ENCODE assay signal across 10 cellular contexts in the genomic region with DNA sequence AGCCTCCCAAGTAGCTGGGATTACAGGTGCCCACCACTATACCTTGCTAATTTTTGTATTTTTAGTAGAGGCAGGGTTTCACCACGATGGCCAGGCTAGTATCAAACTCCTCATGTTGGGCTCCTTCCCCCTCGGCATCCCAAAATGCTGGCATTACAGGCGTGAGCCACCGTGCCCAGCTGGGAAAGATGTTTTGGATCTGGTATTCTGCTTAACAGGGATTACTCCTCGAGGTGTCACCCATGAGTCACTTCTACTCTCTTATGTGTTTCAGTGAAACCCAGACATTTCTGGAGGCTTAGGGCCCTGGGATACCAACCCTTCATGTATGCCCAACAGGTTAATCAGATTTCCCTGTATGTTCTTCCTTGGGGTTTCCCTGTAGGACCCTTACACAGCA. TPM values are rescaled to one million over a fixed set of nuclear protein-coding genes. Genes with fewer than 3 reads are reported as not detected.
A peak's percentile ranks its signal among the peaks of the same experiment; 100 is the strongest.
DNase-seq lines count a peak whose midpoint lies in the region; ATAC-seq, FAIRE-seq and TF ChIP-seq lines count a peak whose summit lies in the region.
"Had no signal": no experiment of that assay in that cellular context is flagged by ENCODE, and none has a peak within 500 bp of the region (broad histone marks: within the 10 kb centered on the region; RNA-seq: fewer than 3 reads in every experiment).

No MANE protein-coding gene starts in this region.

- no peak overlapping the region for H3K4me3 Mint-ChIP-seq in astrocyte (ENCODE audit: unreplicated experiment)

- ATAC-seq in HG02885 (IDR thresholded peaks at IDR 0.05; ENCODE audit: poor library complexity, unreplicated experiment) (peak; percentile 25), HG02970 (IDR thresholded peaks at IDR 0.05; ENCODE audit: low FRiP score, unreplicated experiment) (no peak)

- TF ChIP-seq POLR2A in GM12891 (IDR thresholded peaks at IDR 0.05; ENCODE audit: low read depth, low read length): no peak
- TF ChIP-seq POLR2A in prostate gland (IDR thresholded peaks at IDR 0.05): no peak

- no peaks in the 10 kb centered on the region for H3K36me3 ChIP-seq in astrocyte (ENCODE audit: insufficient read depth, low read length)
- no peaks in the 10 kb centered on the region for H3K36me3 ChIP-seq in prostate gland

- FAIRE-seq in GM12891 (lab: Jason Lieb, UNC) (peak; percentile 13), astrocyte (lab: Jason Lieb, UNC) (no peak)
- FAIRE-seq: TTC549 had no signal

- no peak overlapping the region for H3K27ac ChIP-seq in astrocyte (ENCODE audit: low read depth, low read length)
- no peak overlapping the region for H3K27ac ChIP-seq in prostate gland

- H3K36me3 Mint-ChIP-seq in astrocyte (ENCODE audit: low read depth, unreplicated experiment): no peaks in the 10 kb centered on the region

- no peaks in the 10 kb centered on the region for H3K9me3 Mint-ChIP-seq in astrocyte (ENCODE audit: unreplicated experiment)

- DNase-seq in GM12891 (ENCODE audit: insufficient read length, low spot score) (no peak), astrocyte (ENCODE audit: low read depth) (peak; percentile 23), prostate gland (ENCODE audit: low spot score) (peak; percentile 2), occipital lobe (lab: John Stamatoyannopoulos, UW) (no peak), NAMALWA (ENCODE audit: low spot score) (no peak)
- DNase-seq in central memory CD4-positive, alpha-beta T cell: no peak
- DNase-seq: stimulated activated CD4-positive, alpha-beta T cell treated with anti-CD3 and anti-CD28 coated beads, Interleukin-4, amount 100 ng/mL, for 4 hours had no signal

- TF ChIP-seq CTCF in astrocyte (IDR thresholded peaks at IDR 0.05; ENCODE audit: insufficient read depth, low read depth, low read length) (no peak), prostate gland (IDR thresholded peaks at IDR 0.05) (no peak)

- H3K4me1 Mint-ChIP-seq in astrocyte (ENCODE audit: low read depth, unreplicated experiment): peaks cover 19% of the 10 kb centered on the region

- intact Hi-C loops in prostate gland (cut with DNase I): no loop called here

- H3K27me3 ChIP-seq in astrocyte (ENCODE audit: insufficient read depth, low read length) (no peaks in the 10 kb centered on the region), prostate gland (replicated peaks; ENCODE audit: insufficient read depth) (no peaks in the 10 kb centered on the region)

- 63% methylated on average over 5 of the region's 5 CpGs for WGBS in prostate gland

- H4K20me1 ChIP-seq in astrocyte (ENCODE audit: insufficient read depth, low read length): no peaks in the 10 kb centered on the region

- H3K79me2 ChIP-seq in astrocyte (ENCODE audit: insufficient read depth, low read length): no peaks in the 10 kb centered on the region

- H3K4me1 ChIP-seq in astrocyte (ENCODE audit: insufficient read depth, low read length) (no peaks in the 10 kb centered on the region), prostate gland (replicated peaks) (no peaks in the 10 kb centered on the region)

- H3K9ac ChIP-seq in astrocyte (ENCODE audit: low read length): no peak overlapping the region

- H3K27ac Mint-ChIP-seq in astrocyte (ENCODE audit: unreplicated experiment): no peak overlapping the region

- H3K9me3 ChIP-seq in astrocyte (ENCODE audit: insufficient read depth, low read depth, low read length) (no peaks in the 10 kb centered on the region), prostate gland (no peaks in the 10 kb centered on the region)

- H3K4me3 ChIP-seq in astrocyte (ENCODE audit: insufficient read depth, low read depth, low read length): no peak overlapping the region
- H3K4me3 ChIP-seq in prostate gland: no peak overlapping the region

- no peak overlapping the region for H3K4me2 ChIP-seq in astrocyte (ENCODE audit: low read length)

- no peaks in the 10 kb centered on the region for H3K27me3 Mint-ChIP-seq in astrocyte (ENCODE audit: low read depth, unreplicated experiment)

- no peak overlapping the region for H2AFZ ChIP-seq in astrocyte (ENCODE audit: low read depth, low read length)

TF ChIP-seq in GM12891, 5 proteins besides CTCF, POLR2A, EP300 and RAD21:
- no peak for TF ChIP-seq SPI1 (IDR thresholded peaks at IDR 0.05; ENCODE audit: low read depth, low read length)
- TF ChIP-seq TAF1 (IDR thresholded peaks at IDR 0.05; ENCODE audit: low read depth, low read length): no peak
- TF ChIP-seq POU2F2 (IDR thresholded peaks at IDR 0.05; ENCODE audit: low read depth, low read length): no peak
- no peak for TF ChIP-seq PAX5 (IDR thresholded peaks at IDR 0.05; ENCODE audit: insufficient read depth, low read length, severe bottlenecking)
- TF ChIP-seq POLR2AphosphoS5 (IDR thresholded peaks at IDR 0.05; ENCODE audit: low read depth, low read length): no peak

RNA-seq across cellular contexts. Expression of a gene that starts 11.8 kb away (rescaled TPM):
- polyA plus RNA-seq in GM12891 (2012; ENCODE audit: low read depth, missing spikeins): not detected
- total RNA-seq in astrocyte (not detected in 2 replicates), prostate gland (not detected), occipital lobe (not detected)

RNA-seq across cellular contexts. Expression of a gene that starts 25.8 kb away (rescaled TPM):
- polyA plus RNA-seq in GM12891 (2012; ENCODE audit: low read depth, missing spikeins): 0.12 TPM
- total RNA-seq in astrocyte (3.5 and 3.9 TPM in 2 replicates), prostate gland (10 to 100 TPM; 10.8 to 13.0 TPM), occipital lobe (0.16 TPM)

Comparison
In these comparisons a context has a peak if more than half of its experiments do, and no peak if none do; other contexts are left out.
1. DNase-seq: peak in astrocyte (single experiment) and prostate gland (single experiment); none in GM12891 (single experiment), occipital lobe (single experiment), central memory CD4-positive, alpha-beta T cell (single experiment) and NAMALWA (single experiment).